Comparison of ENCODE assay signal across 1 cellular context in the genomic region with DNA sequence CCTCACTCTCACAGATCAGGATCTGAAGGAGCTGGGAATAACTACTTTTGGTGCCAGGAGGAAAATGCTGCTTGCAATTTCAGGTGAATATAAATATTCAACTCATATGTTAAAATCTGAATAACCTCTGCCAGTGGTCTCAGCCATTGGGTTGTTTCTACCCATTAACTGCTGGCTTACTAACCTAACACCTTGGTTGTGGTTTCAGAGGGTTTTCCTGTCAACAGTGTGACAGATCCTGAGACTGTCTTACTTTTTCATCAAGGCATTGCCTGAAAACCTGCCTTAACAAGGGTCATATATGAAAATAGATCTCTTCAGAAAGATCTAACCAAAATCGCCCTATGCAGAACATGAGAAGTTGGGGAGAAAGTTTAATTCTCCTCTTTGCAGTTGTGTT.
TF ChIP-seq lines count a peak whose summit lies in the region.

No MANE protein-coding gene starts in this region.

TF ChIP-seq in GM12878, 131 proteins besides CTCF, POLR2A, EP300 and RAD21 (continued from another document):
- no peak for TF ChIP-seq E4F1 (IDR thresholded peaks at IDR 0.05; ENCODE audit: borderline replicate concordance, partially characterized antibody)
